In the genomic region with DNA sequence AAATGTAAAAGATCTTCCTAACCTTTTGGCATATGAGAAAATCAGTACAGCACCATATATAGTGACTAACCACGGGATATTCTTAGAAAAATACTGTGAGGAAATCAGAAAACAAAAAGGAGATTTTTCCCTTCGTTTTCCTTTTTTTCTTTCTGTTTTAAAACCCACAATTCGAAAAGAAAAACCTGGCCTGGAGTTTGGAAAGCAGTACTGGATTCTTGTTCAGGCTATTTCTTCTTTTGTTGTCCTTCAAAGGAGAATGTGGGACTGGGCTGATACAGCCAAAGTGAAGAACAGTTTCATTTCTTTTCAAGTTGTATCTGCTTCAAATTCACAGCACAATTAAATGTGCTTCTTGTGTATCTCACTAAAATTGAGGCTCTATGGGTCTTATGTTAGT, we compare ENCODE assay signal across 18 cellular contexts.
A peak's percentile ranks its signal among the peaks of the same experiment; 100 is the strongest.
DNase-seq lines count a peak whose midpoint lies in the region; ATAC-seq and TF ChIP-seq lines count a peak whose summit lies in the region.
"Had no signal": no experiment of that assay in that cellular context is flagged by ENCODE, and none has a peak within 500 bp of the region (broad histone marks: within the 10 kb centered on the region; RNA-seq: fewer than 3 reads in every experiment).

No MANE protein-coding gene starts in this region.

- no peaks in the 10 kb centered on the region for H3K9me3 Mint-ChIP-seq in osteocyte (ENCODE audit: unreplicated experiment)
- no peaks in the 10 kb centered on the region for H3K9me3 Mint-ChIP-seq in activated T-cell treated with anti-CD3 and anti-CD28 coated beads, Interleukin-2, amount 50 U/mL, for 4 hours
- H3K9me3 Mint-ChIP-seq in CD4-positive, alpha-beta memory T cell, result peaks cover 0 to 2% (median 0%) of the 10 kb centered on the region in 8 donors
- H3K9me3 Mint-ChIP-seq: activated CD4-positive, alpha-beta T cell treated with anti-CD3 and anti-CD28 coated beads, Interleukin-2, amount 10 ng/mL, durations not matched to agents 7 days and 5 days; activated T-helper 2 cell treated with anti-CD3 and anti-CD28 coated beads, Interferon-gamma antibody, Interleukin-2, Interleukin-4, amounts not matched to agents 10 μg/mL and 5 μg/mL and 100 μg/mL, durations not matched to agents 14 hours and 24 hours and 36 hours; type B pancreatic cell had no signal

- H3K9me3 ChIP-seq in CD4-positive, alpha-beta memory T cell (ENCODE audit: control insufficient read depth in 1 of 2, low read length in 2 of 2), result no peaks in the 10 kb centered on the region
- H3K9me3 ChIP-seq: colonic mucosa had no signal

- no peaks in the 10 kb centered on the region for H3K36me3 ChIP-seq in ACC112 (ENCODE audit: insufficient read depth, low read length)
- H3K36me3 ChIP-seq in CD4-positive, alpha-beta memory T cell (ENCODE audit: insufficient read depth, low read length), result no peaks in the 10 kb centered on the region
- H3K36me3 ChIP-seq: colonic mucosa had no signal

- H3K79me2 ChIP-seq in ACC112 (ENCODE audit: control insufficient read depth, insufficient read depth, low read length, unreplicated experiment), result no peaks in the 10 kb centered on the region

- peak overlapping the region; percentile 59 for H3K4me3 Mint-ChIP-seq in osteocyte (ENCODE audit: unreplicated experiment)
- H3K4me3 Mint-ChIP-seq in activated T-cell treated with anti-CD3 and anti-CD28 coated beads, Interleukin-2, amount 50 U/mL, for 4 hours, result no peak overlapping the region
- no peak overlapping the region for H3K4me3 Mint-ChIP-seq in CD4-positive, alpha-beta memory T cell
- H3K4me3 Mint-ChIP-seq: activated CD4-positive, alpha-beta T cell treated with anti-CD3 and anti-CD28 coated beads, Interleukin-2, amount 10 ng/mL, durations not matched to agents 7 days and 5 days; natural killer cell treated with Interleukin-12 subunit alpha and Interleukin-12 subunit beta and Interleukin-15 and Interleukin-18, amount 100 ng/mL, for 72 hours; T-helper 17 cell; type B pancreatic cell had no signal

- H3K36me3 Mint-ChIP-seq in osteocyte (ENCODE audit: unreplicated experiment), result no peaks in the 10 kb centered on the region
- H3K36me3 Mint-ChIP-seq in activated T-cell treated with anti-CD3 and anti-CD28 coated beads, Interleukin-2, amount 50 U/mL, for 4 hours (ENCODE audit: insufficient read depth), result no peaks in the 10 kb centered on the region
- H3K36me3 Mint-ChIP-seq in CD4-positive, alpha-beta memory T cell, result no peaks in the 10 kb centered on the region
- H3K36me3 Mint-ChIP-seq: natural killer cell treated with Interleukin-12 subunit alpha and Interleukin-12 subunit beta and Interleukin-15 and Interleukin-18, amount 100 ng/mL, for 72 hours; type B pancreatic cell had no signal

- H3K4me1 ChIP-seq in ACC112 (ENCODE audit: control insufficient read depth, insufficient read depth, low read length, unreplicated experiment), result no peaks in the 10 kb centered on the region
- no peaks in the 10 kb centered on the region for H3K4me1 ChIP-seq in CD4-positive, alpha-beta memory T cell (ENCODE audit: insufficient read depth, low read length)
- H3K4me1 ChIP-seq: colonic mucosa had no signal

- CTCF ChIA-PET in CD4-positive, alpha-beta memory T cell (lab: Charles Lee; ENCODE audit: partially characterized antibody), result no interaction called here

- no peak overlapping the region for H3K27ac ChIP-seq in ACC112 (ENCODE audit: low read depth, low read length)
- H3K27ac ChIP-seq in angular gyrus (ENCODE audit: low read depth, low read length), result peak overlapping the region; percentile 85
- H3K27ac ChIP-seq in CD4-positive, alpha-beta memory T cell (ENCODE audit: low read depth, low read length), result no peak overlapping the region
- H3K27ac ChIP-seq: colonic mucosa had no signal

- peaks cover 10% of the 10 kb centered on the region for H3K27me3 Mint-ChIP-seq in osteocyte (ENCODE audit: unreplicated experiment)
- H3K27me3 Mint-ChIP-seq in activated T-cell treated with anti-CD3 and anti-CD28 coated beads, Interleukin-2, amount 50 U/mL, for 4 hours (ENCODE audit: low read depth), result peaks cover 2% of the 10 kb centered on the region
- no peaks in the 10 kb centered on the region for H3K27me3 Mint-ChIP-seq in CD4-positive, alpha-beta memory T cell
- H3K27me3 Mint-ChIP-seq: activated CD4-positive, alpha-beta T cell treated with anti-CD3 and anti-CD28 coated beads, Interleukin-2, amount 10 ng/mL, durations not matched to agents 7 days and 5 days; natural killer cell treated with Interleukin-12 subunit alpha and Interleukin-12 subunit beta and Interleukin-15 and Interleukin-18, amount 100 ng/mL, for 72 hours; type B pancreatic cell had no signal

- DNase-seq in fibroblast of peridontal ligament (ENCODE audit: extremely low read depth), result peak; percentile 72
- DNase-seq in osteocyte (ENCODE audit: extremely low spot score, unreplicated experiment), result no peak
- DNase-seq in activated T-cell treated with anti-CD3 and anti-CD28 coated beads, Interleukin-2, amount 50 U/mL, for 4 hours, result no peak
- no peak for DNase-seq in CD4-positive, alpha-beta memory T cell
- DNase-seq in activated CD4-positive, alpha-beta T cell treated with anti-CD3 and anti-CD28 coated beads, Interleukin-2, amount 50 U/mL, for 48 hours, result no peak
- DNase-seq: activated CD4-positive, alpha-beta T cell treated with anti-CD3 and anti-CD28 coated beads, Interleukin-2, amount 10 ng/mL, durations not matched to agents 7 days and 5 days; colonic mucosa; foreskin melanocyte; NCI-H1417 treated with DMSO at 0.1 percent for 48 hours; stimulated activated CD4-positive, alpha-beta T cell treated with anti-CD3 and anti-CD28 coated beads, Interleukin-12 subunit alpha, Interleukin-12 subunit beta, amount 100 ng/mL, for 4 hours; T-helper 17 cell had no signal

- H3K27ac Mint-ChIP-seq in osteocyte (ENCODE audit: unreplicated experiment), result peak overlapping the region; percentile 69
- H3K27ac Mint-ChIP-seq in CD4-positive, alpha-beta memory T cell, result no peak overlapping the region
- H3K27ac Mint-ChIP-seq: activated CD4-positive, alpha-beta T cell treated with anti-CD3 and anti-CD28 coated beads, Interleukin-2, amount 10 ng/mL, durations not matched to agents 7 days and 5 days; activated T-helper 2 cell treated with anti-CD3 and anti-CD28 coated beads, Interferon-gamma antibody, Interleukin-2, Interleukin-4, amounts not matched to agents 10 μg/mL and 5 μg/mL and 100 μg/mL, durations not matched to agents 14 hours and 24 hours and 36 hours; natural killer cell treated with Interleukin-12 subunit alpha and Interleukin-12 subunit beta and Interleukin-15 and Interleukin-18, amount 100 ng/mL, for 72 hours; T-helper 17 cell; type B pancreatic cell had no signal

- H2AFZ ChIP-seq in ACC112 (ENCODE audit: low read length, unreplicated experiment), result peak overlapping the region; percentile 57

- ATAC-seq in activated T-cell treated with anti-CD3 and anti-CD28 coated beads, Interleukin-2, amount 50 U/mL, for 4 hours, result no peak
- ATAC-seq in GM18505 (IDR thresholded peaks at IDR 0.05; ENCODE audit: unreplicated experiment), result no peak
- ATAC-seq: natural killer cell treated with Interleukin-12 subunit alpha and Interleukin-12 subunit beta and Interleukin-15 and Interleukin-18, amount 100 ng/mL, for 72 hours; Panc1; T-helper 17 cell had no signal

- H3K4me1 Mint-ChIP-seq in osteocyte (ENCODE audit: unreplicated experiment), result peaks cover 8% of the 10 kb centered on the region
- no peaks in the 10 kb centered on the region for H3K4me1 Mint-ChIP-seq in activated T-cell treated with anti-CD3 and anti-CD28 coated beads, Interleukin-2, amount 50 U/mL, for 4 hours (ENCODE audit: low read depth)
- H3K4me1 Mint-ChIP-seq in CD4-positive, alpha-beta memory T cell, result no peaks in the 10 kb centered on the region
- H3K4me1 Mint-ChIP-seq: activated CD4-positive, alpha-beta T cell treated with anti-CD3 and anti-CD28 coated beads, Interleukin-2, amount 10 ng/mL, durations not matched to agents 7 days and 5 days; T-helper 17 cell had no signal

- POLR2A ChIA-PET in CD4-positive, alpha-beta memory T cell (lab: Charles Lee; ENCODE audit: partially characterized antibody), result no interaction called here

- no peak for TF ChIP-seq CTCF in osteocyte (IDR thresholded peaks at IDR 0.05)

- intact Hi-C loops in CD4-positive, alpha-beta memory T cell (cut with micrococcal nuclease), result no loop called here

- TF ChIP-seq POLR2A in GM18505 (IDR thresholded peaks at IDR 0.05; ENCODE audit: borderline replicate concordance, extremely low read depth, insufficient read depth, insufficient read length), result no peak

- H3K4me3 ChIP-seq in ACC112 (ENCODE audit: low read depth, low read length), result peak overlapping the region; percentile 57
- no peak overlapping the region for H3K4me3 ChIP-seq in CD4-positive, alpha-beta memory T cell (ENCODE audit: low read length in 2 of 2)
- H3K4me3 ChIP-seq: colonic mucosa had no signal

- 0 out of 2 replicates have a peak, but pooled peaks cover 4% of the 10 kb centered on the region for H3K27me3 ChIP-seq in ACC112 (ENCODE audit: insufficient read depth, low read length)
- no peaks in the 10 kb centered on the region for H3K27me3 ChIP-seq in CD4-positive, alpha-beta memory T cell (ENCODE audit: insufficient read depth, low read length)
- H3K27me3 ChIP-seq: colonic mucosa had no signal
